8 cellular contexts compared by ENCODE assay signal in the genomic region with DNA sequence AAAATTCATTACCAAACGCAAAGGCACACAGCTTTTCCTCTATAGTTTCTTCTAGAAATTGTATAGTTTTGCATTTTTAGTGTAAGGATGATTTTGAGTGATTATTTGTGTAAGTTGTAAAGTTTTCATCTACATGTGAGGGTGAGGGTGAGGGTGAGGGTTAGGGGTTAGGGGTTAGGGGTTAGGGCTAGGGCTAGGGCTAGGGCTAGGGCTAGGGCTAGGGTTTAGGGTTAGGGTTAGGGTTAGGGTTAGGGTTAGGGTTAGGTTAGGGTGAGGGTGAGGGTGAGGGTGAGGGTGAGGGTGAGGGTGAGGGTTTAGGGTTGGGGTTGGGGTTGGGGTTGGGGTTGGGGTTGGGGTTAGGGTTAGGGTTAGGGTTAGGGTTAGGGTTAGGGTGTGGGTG.
A peak's percentile ranks its signal among the peaks of the same experiment; 100 is the strongest.
DNase-seq lines count a peak whose midpoint lies in the region; ATAC-seq and TF ChIP-seq lines count a peak whose summit lies in the region.
"Not testable (repeated sequence)": the region's sequence is repeated elsewhere in the genome, so short reads cannot be mapped to it uniquely, and the experiment has no call there.

No MANE protein-coding gene starts in this region.

- H3K27me3 ChIP-seq in WERI-Rb-1 (ENCODE audit: insufficient read depth, low read depth, severe bottlenecking); adipocyte (replicated peaks; ENCODE audit: control insufficient read depth, insufficient read depth, low read length); upper lobe of right lung: not testable (repeated sequence)

- DNase-seq in CD1c-positive myeloid dendritic cell (ENCODE audit: extremely low spot score) (peak; percentile 38), LNCaP clone FGC (ENCODE audit: low read depth) (peak; percentile 7), WERI-Rb-1 (peak; percentile 37), adipocyte (ENCODE audit: low read depth) (peak; percentile 37), fibroblast of gingiva (ENCODE audit: low read depth) (peak; percentile 17), pons (ENCODE audit: low spot score) (peak; percentile 0), upper lobe of right lung (peak; percentile 61)
- not testable (repeated sequence) for DNase-seq in left lobe of liver (ENCODE audit: low spot score)

- ATAC-seq in left lobe of liver = peak; percentile 31
- peak; percentile 60 for ATAC-seq in upper lobe of right lung

- not testable (repeated sequence) for H3K36me3 ChIP-seq in WERI-Rb-1; adipocyte (ENCODE audit: control insufficient read depth, insufficient read depth, low read length, severe bottlenecking); upper lobe of right lung

- not testable (repeated sequence) for H3K9me3 ChIP-seq in WERI-Rb-1 (ENCODE audit: severe bottlenecking); adipocyte (ENCODE audit: control insufficient read depth, low read length); upper lobe of right lung

- H3K9ac ChIP-seq in adipocyte (ENCODE audit: low read length) = not testable (repeated sequence)

- TF ChIP-seq CTCF in LNCaP clone FGC (IDR thresholded peaks at IDR 0.05; ENCODE audit: control insufficient read depth, extremely low read depth, insufficient read depth); WERI-Rb-1 (IDR thresholded peaks at IDR 0.05; ENCODE audit: low read depth, low read length); upper lobe of right lung (IDR thresholded peaks at IDR 0.05): not testable (repeated sequence)

- H3K27ac ChIP-seq in WERI-Rb-1, upper lobe of right lung: not testable (repeated sequence)

- not testable (repeated sequence) for H3K4me3 ChIP-seq in LNCaP clone FGC (ENCODE audit: low read depth, low read length); WERI-Rb-1 (ENCODE audit: low read depth, low read length); adipocyte (ENCODE audit: low read length); upper lobe of right lung

- H3K4me1 ChIP-seq in adipocyte (ENCODE audit: control insufficient read depth, insufficient read depth, low read length); upper lobe of right lung: not testable (repeated sequence)

- intact Hi-C loops in upper lobe of right lung (cut with DNase I) = not testable (repeated sequence)
